In the genomic region with DNA sequence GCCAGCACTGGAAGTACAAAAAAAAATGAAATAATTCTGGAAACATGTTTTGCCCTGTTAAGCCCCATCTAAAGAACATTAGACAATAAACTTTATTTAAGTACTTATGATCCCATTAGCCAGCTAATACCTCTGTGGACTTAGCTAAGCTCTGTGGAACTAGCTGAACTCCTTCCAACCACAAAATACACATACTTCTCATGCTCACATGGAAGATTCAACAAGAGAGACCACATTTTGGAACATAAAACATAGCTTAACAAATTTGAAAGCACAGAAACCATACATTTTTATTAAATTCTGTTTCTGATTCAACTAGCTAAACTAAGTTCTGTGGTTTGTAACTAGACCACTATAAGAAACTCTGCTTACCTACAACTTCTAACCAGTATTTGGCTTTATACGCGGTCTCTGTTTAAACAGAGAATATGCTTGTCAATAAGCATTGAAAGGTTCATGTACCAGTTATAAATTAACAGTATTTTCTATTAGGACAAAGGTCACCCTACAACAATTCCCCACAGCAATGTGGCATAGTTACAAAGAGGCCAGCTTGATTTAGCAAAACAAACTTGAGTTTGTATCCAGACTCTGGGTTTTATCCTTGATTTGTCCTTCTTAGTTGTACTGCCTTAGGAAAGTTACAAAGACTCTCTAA, we compare ENCODE assay signal across 32 cellular contexts.
DNase-seq lines count a peak whose midpoint lies in the region; ATAC-seq and TF ChIP-seq lines count a peak whose summit lies in the region.
"Had no signal": no experiment of that assay in that cellular context is flagged by ENCODE, and none has a peak within 500 bp of the region (broad histone marks: within the 10 kb centered on the region; RNA-seq: fewer than 3 reads in every experiment).

No MANE protein-coding gene starts in this region.

- H3K27me3 ChIP-seq in body of pancreas = no peaks in the 10 kb centered on the region
- H3K27me3 ChIP-seq in right lobe of liver = no peaks in the 10 kb centered on the region
- H3K27me3 ChIP-seq in psoas muscle (ENCODE audit: insufficient read depth in 3 of 3, low read length in 2 of 3) = no peaks in the 10 kb centered on the region
- H3K27me3 ChIP-seq: upper lobe of left lung had no signal

- intact Hi-C loops in body of pancreas (cut with DNase I) = no loop called here
- intact Hi-C loops in right lobe of liver (cut with DNase I) = no loop called here
- intact Hi-C loops in psoas muscle (cut with DNase I) = no loop called here
- intact Hi-C loops in lower leg skin (cut with DNase I; ENCODE audit: low total_unique reads) = no loop called here

- ATAC-seq in body of pancreas (peak; percentile 81), right lobe of liver (peak; percentile 87 to 96 (median 94)), psoas muscle (no peak)
- ATAC-seq: activated CD8-positive, alpha-beta T cell treated with anti-CD3 and anti-CD28 coated beads for 36 hours; GM12878; left ventricle myocardium superior; naive thymus-derived CD8-positive, alpha-beta T cell; stimulated activated naive B cell treated with anti-CD40 and anti-IgM and Interleukin-4, amounts not matched to agents 10 μg/mL and 1 μg/mL and 100 μg/mL, for 72 hours had no signal

- H3K9me3 ChIP-seq in body of pancreas (no peaks in the 10 kb centered on the region), right lobe of liver (no peaks in the 10 kb centered on the region), psoas muscle (no peaks in the 10 kb centered on the region)
- H3K9me3 ChIP-seq: upper lobe of left lung had no signal

- TF ChIP-seq CTCF in body of pancreas (IDR thresholded peaks at IDR 0.05) (no peak), right lobe of liver (IDR thresholded peaks at IDR 0.05) (no peak), psoas muscle (IDR thresholded peaks at IDR 0.05) (no peak), lower leg skin (IDR thresholded peaks at IDR 0.05) (no peak)

- H3K27ac ChIP-seq in body of pancreas = peak overlapping the region; percentile 9 to 43 (median 34)
- peak overlapping the region; percentile 11 to 66 (median 19) for H3K27ac ChIP-seq in right lobe of liver
- no peak overlapping the region for H3K27ac ChIP-seq in psoas muscle
- H3K27ac ChIP-seq: HL-60, skin epidermis, upper lobe of left lung had no signal

- H3K36me3 ChIP-seq in body of pancreas (replicated peaks in 1 of 2; ENCODE audit: insufficient read depth in 1 of 2, low read depth in 2 of 2) (no peaks in the 10 kb centered on the region), right lobe of liver (no peaks in the 10 kb centered on the region), psoas muscle (ENCODE audit: insufficient read depth in 1 of 2, low read depth in 1 of 2) (no peaks in the 10 kb centered on the region)
- H3K36me3 ChIP-seq: upper lobe of left lung had no signal

- H3K4me3 ChIP-seq in body of pancreas = no peak overlapping the region
- no peak overlapping the region for H3K4me3 ChIP-seq in right lobe of liver
- H3K4me3 ChIP-seq in psoas muscle = no peak overlapping the region
- no peak overlapping the region for H3K4me3 ChIP-seq in lower leg skin (ENCODE audit: low read depth, poor library complexity, severe bottlenecking)
- H3K4me3 ChIP-seq: GM12878, skin epidermis, upper lobe of left lung had no signal

- 8 to 28% methylated on average over 2 of the region's 2 CpGs for WGBS in body of pancreas, 2 donors
- WGBS in right lobe of liver (ENCODE audit: insufficient coverage, low coverage, low lambda C conversion rate, missing lambda C conversion rate) = 28% methylated on average over 2 of the region's 2 CpGs
- 95 to 99% (median 97%) methylated on average over 2 of the region's 2 CpGs for WGBS in psoas muscle, 3 donors
- 86 to 90% methylated on average over 2 of the region's 2 CpGs for WGBS in lower leg skin, 2 donors

- DNase-seq in DMS53 (lab: John Stamatoyannopoulos, UW) (peak; percentile 57), DMS53 treated with DMSO at 0.1 percent for 48 hours (lab: John Stamatoyannopoulos, UW; ENCODE audit: unreplicated experiment) (no peak), body of pancreas (no peak), right lobe of liver (no peak), HUDEP-2 (lab: John Stamatoyannopoulos, UW; ENCODE audit: unreplicated experiment in 76 of 76) (no peak), psoas muscle (no peak), lower leg skin (ENCODE audit: low spot score in 2 of 2) (no peak), 8988T (no peak)
- DNase-seq: activated CD4-positive, CD25-positive, alpha-beta regulatory T cell treated with anti-CD3 and anti-CD28 coated beads, Interleukin-2, amount 50 U/mL, for 72 hours; activated CD8-positive, alpha-beta memory T cell treated with anti-CD3 and anti-CD28 coated beads, Interleukin-2, amount 50 U/mL, for 48 hours; activated CD8-positive, alpha-beta T cell treated with anti-CD3 and anti-CD28 coated beads for 36 hours; activated naive CD4-positive, alpha-beta T cell treated with anti-CD3 and anti-CD28 coated beads for 36 hours; AML-193; amniotic stem cell; CD4-positive, alpha-beta T cell; DMS 273 treated with DMSO at 0.1 percent for 48 hours; effector CD4-positive, alpha-beta T cell; H7; Kasumi-1; left ventricle myocardium superior; MV-4-11; naive thymus-derived CD8-positive, alpha-beta T cell; NCI-H1436; NCI-H2107; NCI-H345; occipital lobe; SIG-M5; stimulated activated naive B cell treated with anti-CD40 and anti-IgM and Interleukin-4, amounts not matched to agents 10 μg/mL and 1 μg/mL and 100 μg/mL, for 72 hours; upper lobe of left lung had no signal

- H3K4me1 ChIP-seq in body of pancreas (peaks cover 18% of the 10 kb centered on the region), right lobe of liver (peaks cover 0 to 14% (median 3%) of the 10 kb centered on the region in 4 donors), psoas muscle (no peaks in the 10 kb centered on the region)
- H3K4me1 ChIP-seq: upper lobe of left lung had no signal

- TF ChIP-seq POLR2A in body of pancreas (IDR thresholded peaks at IDR 0.05) (no peak), right lobe of liver (IDR thresholded peaks at IDR 0.05) (no peak), lower leg skin (IDR thresholded peaks at IDR 0.05) (no peak)

Comparison
In these comparisons a context has a peak if more than half of its experiments do, and no peak if none do; other contexts are left out.
1. ATAC-seq: peak in body of pancreas (single experiment) and right lobe of liver (4 of 4); none in psoas muscle (0 of 4).